14 cellular contexts compared by ENCODE assay signal in the genomic region with DNA sequence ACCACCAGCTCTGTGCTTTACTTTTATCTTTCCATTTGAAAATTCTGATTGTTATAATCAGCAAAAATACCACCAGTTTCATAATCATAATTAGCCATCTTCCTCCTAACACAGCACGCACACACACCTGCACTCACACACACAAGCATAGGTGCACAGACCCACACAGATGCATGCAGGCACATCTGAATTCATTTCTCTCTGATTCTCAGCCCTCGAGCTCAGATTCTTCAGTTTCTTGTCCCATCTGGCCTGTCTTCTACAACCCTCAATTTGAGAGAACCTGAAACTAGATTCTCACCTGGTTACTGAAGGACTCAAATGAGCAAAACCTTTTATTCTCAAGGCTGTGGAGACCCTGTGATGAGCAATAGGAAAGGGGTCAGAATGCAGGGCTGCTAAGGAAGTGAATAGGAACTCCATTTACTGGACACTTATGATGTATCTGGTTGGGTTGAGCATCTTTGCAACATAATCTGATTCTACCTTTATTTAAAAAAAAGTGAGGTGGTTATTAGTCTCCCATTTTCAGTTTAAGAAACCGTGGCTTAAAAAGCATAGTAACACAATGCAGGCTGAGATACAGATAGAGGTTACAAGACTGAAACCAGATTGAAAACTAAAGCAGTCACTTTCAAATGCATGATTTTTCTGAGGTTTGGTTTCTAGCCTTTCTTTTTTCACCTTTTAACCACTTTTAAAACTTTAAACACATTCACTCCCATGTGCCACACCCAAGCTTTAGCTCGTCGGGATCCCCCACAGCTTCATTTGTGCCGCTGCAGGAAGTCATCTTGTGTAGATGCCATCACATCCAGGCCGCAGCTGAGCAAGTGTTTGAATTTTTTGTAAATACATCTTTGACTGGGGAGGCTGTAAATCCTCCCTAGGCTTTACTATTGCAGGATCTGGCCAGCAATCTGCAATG. TPM values are rescaled to one million over a fixed set of nuclear protein-coding genes. Genes with fewer than 3 reads are reported as not detected.
DNase-seq lines count a peak whose midpoint lies in the region; ATAC-seq, FAIRE-seq and TF ChIP-seq lines count a peak whose summit lies in the region.
"Had no signal": no experiment of that assay in that cellular context is flagged by ENCODE, and none has a peak within 500 bp of the region (broad histone marks: within the 10 kb centered on the region; RNA-seq: fewer than 3 reads in every experiment).

No MANE protein-coding gene starts in this region.

- H3K27ac Mint-ChIP-seq in T-helper 2 cell treated with Interferon-gamma antibody and Interleukin-4, amounts not matched to agents 5 μg/mL and 100 μg/mL, for 36 hours = peak overlapping the region; percentile 85
- peak overlapping the region; percentile 81 to 95 for H3K27ac Mint-ChIP-seq in activated naive CD4-positive, alpha-beta T cell treated with anti-CD3 and anti-CD28 coated beads, Interleukin-2, amount 50 U/mL, for 72 hours

- CTCF ChIA-PET in RWPE1 (lab: Yijun Ruan, JAX) = no interaction called here

- intact Hi-C loops in cardiac septum (cut with DNase I) = no loop called here

- peak; percentile 96 for FAIRE-seq in GM19239 (lab: Jason Lieb, UNC)

- peaks cover 14% of the 10 kb centered on the region for H3K9me3 Mint-ChIP-seq in T-helper 2 cell treated with Interferon-gamma antibody and Interleukin-4, amounts not matched to agents 5 μg/mL and 100 μg/mL, for 36 hours
- peaks cover 10 to 12% of the 10 kb centered on the region in 2 donors for H3K9me3 Mint-ChIP-seq in activated naive CD4-positive, alpha-beta T cell treated with anti-CD3 and anti-CD28 coated beads, Interleukin-2, amount 50 U/mL, for 72 hours

- no peak overlapping the region for H3K27ac ChIP-seq in RWPE1
- H3K27ac ChIP-seq: tibial artery had no signal

- H3K4me1 Mint-ChIP-seq in T-helper 2 cell treated with Interferon-gamma antibody and Interleukin-4, amounts not matched to agents 5 μg/mL and 100 μg/mL, for 36 hours (ENCODE audit: low read depth) = peaks cover 37% of the 10 kb centered on the region

- TF ChIP-seq CTCF in RWPE1 (conservative IDR thresholded peaks at IDR 0.05; ENCODE audit: low read depth) = no peak

- peaks cover 4% of the 10 kb centered on the region for H3K36me3 Mint-ChIP-seq in T-helper 2 cell treated with Interferon-gamma antibody and Interleukin-4, amounts not matched to agents 5 μg/mL and 100 μg/mL, for 36 hours (ENCODE audit: low read depth)
- H3K36me3 Mint-ChIP-seq in activated naive CD4-positive, alpha-beta T cell treated with anti-CD3 and anti-CD28 coated beads, Interleukin-2, amount 50 U/mL, for 72 hours = peaks cover 12 to 13% of the 10 kb centered on the region in 2 donors

- DNase-seq in GM19239 (ENCODE audit: insufficient read length, low spot score) = no peak
- DNase-seq in T-helper 2 cell treated with Interferon-gamma antibody and Interleukin-4, amounts not matched to agents 5 μg/mL and 100 μg/mL, for 36 hours (ENCODE audit: low spot score) = peak; percentile 20
- DNase-seq in activated naive CD4-positive, alpha-beta T cell treated with anti-CD3 and anti-CD28 coated beads, Interleukin-2, amount 50 U/mL, for 72 hours (ENCODE audit: low spot score in 2 of 2) = peak in 1 of 2 donors; percentile 48
- DNase-seq in stimulated activated CD4-positive, alpha-beta T cell treated with anti-CD3 and anti-CD28 coated beads, Interleukin-2, amount 100 ng/mL, for 48 hours = peak; percentile 21 to 26
- no peak for DNase-seq in RWPE1 (ENCODE audit: low spot score)
- DNase-seq in cardiac septum (ENCODE audit: low spot score) = no peak
- no peak for DNase-seq in DMS 273 (lab: John Stamatoyannopoulos, UW; ENCODE audit: unreplicated experiment)
- DNase-seq in kidney tubule cell (ENCODE audit: low spot score) = no peak
- DNase-seq: hypothalamus, mammary epithelial cell, NCI-H2081 treated with DMSO at 0.1 percent for 48 hours, posterior cingulate gyrus, tibial artery had no signal

- POLR2A ChIA-PET in RWPE1 (lab: Yijun Ruan, JAX; ENCODE audit: low non-redundant PET) = no interaction called here

- peak overlapping the region; percentile 41 for H3K4me3 Mint-ChIP-seq in T-helper 2 cell treated with Interferon-gamma antibody and Interleukin-4, amounts not matched to agents 5 μg/mL and 100 μg/mL, for 36 hours

- peak; percentile 78 to 80 for ATAC-seq in activated naive CD4-positive, alpha-beta T cell treated with anti-CD3 and anti-CD28 coated beads, Interleukin-2, amount 50 U/mL, for 72 hours
- ATAC-seq: Panc1 had no signal

- peaks cover 30% of the 10 kb centered on the region for H3K27me3 Mint-ChIP-seq in T-helper 2 cell treated with Interferon-gamma antibody and Interleukin-4, amounts not matched to agents 5 μg/mL and 100 μg/mL, for 36 hours (ENCODE audit: low read depth)

RNA-seq across cellular contexts. Expression of a gene that starts 9.4 kb away (rescaled TPM):
- not detected for total RNA-seq in activated naive CD4-positive, alpha-beta T cell treated with anti-CD3 and anti-CD28 coated beads, Interleukin-2, amount 50 U/mL, for 72 hours
- not detected for total RNA-seq in cardiac septum
- total RNA-seq: mammary epithelial cell had no signal

RNA-seq across cellular contexts. Expression of a gene that starts 25.7 kb away (rescaled TPM):
- total RNA-seq in activated naive CD4-positive, alpha-beta T cell treated with anti-CD3 and anti-CD28 coated beads, Interleukin-2, amount 50 U/mL, for 72 hours = not detected
- total RNA-seq in cardiac septum = not detected
- total RNA-seq: mammary epithelial cell had no signal

RNA-seq across cellular contexts. Expression of a gene that starts 28.4 kb away (rescaled TPM):
- not detected for total RNA-seq in activated naive CD4-positive, alpha-beta T cell treated with anti-CD3 and anti-CD28 coated beads, Interleukin-2, amount 50 U/mL, for 72 hours
- not detected for total RNA-seq in cardiac septum

RNA-seq across cellular contexts. Expression of a gene that starts 32.1 kb away (rescaled TPM):
- not detected for total RNA-seq in activated naive CD4-positive, alpha-beta T cell treated with anti-CD3 and anti-CD28 coated beads, Interleukin-2, amount 50 U/mL, for 72 hours
- total RNA-seq in cardiac septum = not detected
- total RNA-seq: mammary epithelial cell had no signal

RNA-seq across cellular contexts. Expression of a gene that starts 38.5 kb away (rescaled TPM):
- not detected for total RNA-seq in activated naive CD4-positive, alpha-beta T cell treated with anti-CD3 and anti-CD28 coated beads, Interleukin-2, amount 50 U/mL, for 72 hours
- total RNA-seq in cardiac septum = not detected

Comparison
In these comparisons a context has a peak if more than half of its experiments do, and no peak if none do; other contexts are left out.
1. DNase-seq: peak in T-helper 2 cell treated with Interferon-gamma antibody and Interleukin-4, amounts not matched to agents 5 μg/mL and 100 μg/mL, for 36 hours (single experiment) and stimulated activated CD4-positive, alpha-beta T cell treated with anti-CD3 and anti-CD28 coated beads, Interleukin-2, amount 100 ng/mL, for 48 hours (2 of 2); none in GM19239 (single experiment), RWPE1 (single experiment), cardiac septum (single experiment), DMS 273 (single experiment) and kidney tubule cell (single experiment).